14 cellular contexts compared by ENCODE assay signal in genomic region chr2:141513853-141514252, GRCh38.
DNase-seq lines count a peak whose midpoint lies in the region; ATAC-seq and TF ChIP-seq lines count a peak whose summit lies in the region.
"Had no signal": no experiment of that assay in that cellular context is flagged by ENCODE, and none has a peak within 500 bp of the region (broad histone marks: within the 10 kb centered on the region; RNA-seq: fewer than 3 reads in every experiment).

No MANE protein-coding gene starts in this region.

- H3K36me3 Mint-ChIP-seq in endothelial cell (ENCODE audit: low read depth, unreplicated experiment), result no peaks in the 10 kb centered on the region

- no peak for DNase-seq in adrenal gland
- DNase-seq in SIG-M5 (lab: John Stamatoyannopoulos, UW), result no peak
- DNase-seq in endothelial cell (ENCODE audit: low spot score), result no peak
- DNase-seq in KG1 (lab: John Stamatoyannopoulos, UW), result no peak
- DNase-seq: foreskin keratinocyte, left colon, NCI-H1092, NCI-H82 had no signal

- ATAC-seq in GM18505 (IDR thresholded peaks at IDR 0.05; ENCODE audit: unreplicated experiment) (peak; percentile 100), GM19468 (IDR thresholded peaks at IDR 0.05; ENCODE audit: extremely low read depth, unreplicated experiment) (peak; percentile 95), HG02885 (IDR thresholded peaks at IDR 0.05; ENCODE audit: poor library complexity, unreplicated experiment) (peak; percentile 100), HG03521 (IDR thresholded peaks at IDR 0.05; ENCODE audit: unreplicated experiment) (peak; percentile 99)
- ATAC-seq: foreskin keratinocyte, left colon had no signal

- H3K4me1 Mint-ChIP-seq in endothelial cell (ENCODE audit: unreplicated experiment), result no peaks in the 10 kb centered on the region

- no peaks in the 10 kb centered on the region for H3K9me3 ChIP-seq in adrenal gland (replicated peaks in 1 of 3)

- H3K4me3 Mint-ChIP-seq in endothelial cell (ENCODE audit: unreplicated experiment), result no peak overlapping the region
- H3K4me3 Mint-ChIP-seq: dendritic cell treated with granulocyte-macrophage colony-stimulating factor and Interleukin-4, amounts not matched to agents 40 ng/mL and 50 ng/mL, for 4 days; stimulated activated naive CD8-positive, alpha-beta T cell treated with anti-CD3 and anti-CD28 coated beads, Interleukin-15, Interleukin-2, amounts not matched to agents 100 ng/mL and 50 ng/mL, for 24 hours had no signal

- no peak overlapping the region for H3K27ac ChIP-seq in adrenal gland
- H3K27ac ChIP-seq: foreskin keratinocyte had no signal

- H3K27me3 Mint-ChIP-seq in endothelial cell (ENCODE audit: unreplicated experiment), result no peaks in the 10 kb centered on the region
- H3K27me3 Mint-ChIP-seq: dendritic cell treated with granulocyte-macrophage colony-stimulating factor and Interleukin-4, amounts not matched to agents 40 ng/mL and 50 ng/mL, for 4 days; stimulated activated naive CD8-positive, alpha-beta T cell treated with anti-CD3 and anti-CD28 coated beads, Interleukin-15, Interleukin-2, amounts not matched to agents 100 ng/mL and 50 ng/mL, for 24 hours had no signal

- H3K4me3 ChIP-seq in adrenal gland, result no peak overlapping the region

- no peak overlapping the region for H3K27ac Mint-ChIP-seq in endothelial cell (ENCODE audit: unreplicated experiment)
- H3K27ac Mint-ChIP-seq: dendritic cell treated with granulocyte-macrophage colony-stimulating factor and Interleukin-4, amounts not matched to agents 40 ng/mL and 50 ng/mL, for 4 days; stimulated activated naive CD8-positive, alpha-beta T cell treated with anti-CD3 and anti-CD28 coated beads, Interleukin-15, Interleukin-2, amounts not matched to agents 100 ng/mL and 50 ng/mL, for 24 hours had no signal

- no peak for TF ChIP-seq POLR2A in GM18505 (IDR thresholded peaks at IDR 0.05; ENCODE audit: borderline replicate concordance, extremely low read depth, insufficient read depth, insufficient read length)
- TF ChIP-seq POLR2A in adrenal gland (IDR thresholded peaks at IDR 0.05), result no peak

- no peaks in the 10 kb centered on the region for H3K4me1 ChIP-seq in adrenal gland (replicated peaks in 1 of 2)

- no peaks in the 10 kb centered on the region for H3K27me3 ChIP-seq in adrenal gland
- H3K27me3 ChIP-seq: foreskin keratinocyte had no signal

- intact Hi-C loops in adrenal gland (cut with DNase I), result no loop called here

- TF ChIP-seq CTCF in adrenal gland (IDR thresholded peaks at IDR 0.05), result no peak
- TF ChIP-seq CTCF in endothelial cell (IDR thresholded peaks at IDR 0.05; ENCODE audit: unreplicated experiment), result no peak

- no peaks in the 10 kb centered on the region for H3K9me3 Mint-ChIP-seq in endothelial cell (ENCODE audit: unreplicated experiment)
- H3K9me3 Mint-ChIP-seq: stimulated activated naive CD8-positive, alpha-beta T cell treated with anti-CD3 and anti-CD28 coated beads, Interleukin-15, Interleukin-2, amounts not matched to agents 100 ng/mL and 50 ng/mL, for 24 hours had no signal

- WGBS in adrenal gland, 4 donors, result 45 to 50% (median 48%) methylated on average over 2 of the region's 2 CpGs

- H3K36me3 ChIP-seq in adrenal gland (replicated peaks in 1 of 2), result no peaks in the 10 kb centered on the region
